Comparison of ENCODE assay signal across 23 cellular contexts in genomic region chr19:57403737-57404537, GRCh38. TPM values are rescaled to one million over a fixed set of nuclear protein-coding genes. Genes with fewer than 3 reads are reported as not detected.
DNase-seq lines count a peak whose midpoint lies in the region; ATAC-seq, FAIRE-seq and TF ChIP-seq lines count a peak whose summit lies in the region.
"Had no signal": no experiment of that assay in that cellular context is flagged by ENCODE, and none has a peak within 500 bp of the region (broad histone marks: within the 10 kb centered on the region; RNA-seq: fewer than 3 reads in every experiment).

No MANE protein-coding gene starts in this region.

- peaks cover 28% of the 10 kb centered on the region for H3K36me3 Mint-ChIP-seq in activated CD4-positive, alpha-beta T cell treated with anti-CD3 and anti-CD28 coated beads for 36 hours (ENCODE audit: low read depth)

- H2BK120ac ChIP-seq in H1 (replicated peaks; ENCODE audit: low read depth, low read length) = no peak overlapping the region

- no peak overlapping the region for H3K9ac ChIP-seq in H1 (replicated peaks in 1 of 4; ENCODE audit: extremely low read depth in 1 of 4, low read depth in 3 of 4, low read length in 3 of 4)

- no peak overlapping the region for H3K4me3 Mint-ChIP-seq in stimulated activated naive CD8-positive, alpha-beta T cell treated with anti-CD3 and anti-CD28 coated beads, Interleukin-15, amount 100 ng/mL, for 72 hours
- H3K4me3 Mint-ChIP-seq in activated CD4-positive, alpha-beta T cell treated with anti-CD3 and anti-CD28 coated beads for 36 hours = no peak overlapping the region
- H3K4me3 Mint-ChIP-seq: CD4-positive, CD25-positive, alpha-beta regulatory T cell; CD8-positive, alpha-beta memory T cell; GM23338; HFFc6; IgD-negative memory B cell had no signal

- no peak overlapping the region for H3K27ac Mint-ChIP-seq in stimulated activated naive CD8-positive, alpha-beta T cell treated with anti-CD3 and anti-CD28 coated beads, Interleukin-15, amount 100 ng/mL, for 72 hours
- no peak overlapping the region for H3K27ac Mint-ChIP-seq in activated CD4-positive, alpha-beta T cell treated with anti-CD3 and anti-CD28 coated beads for 36 hours
- H3K27ac Mint-ChIP-seq: CD4-positive, CD25-positive, alpha-beta regulatory T cell; GM23338; HFFc6; IgD-negative memory B cell had no signal

- 82% methylated on average over 9 of the region's 9 CpGs; no CpG with 5 or more reads in 1 of the 2 experiments for WGBS in H1 (ENCODE audit: extremely low coverage in 1 of 2, insufficient coverage in 1 of 2, insufficient read length in 1 of 2, insufficient replicate concordance in 2 of 2, low coverage in 1 of 2, low lambda C conversion rate in 2 of 2, missing lambda C conversion rate in 1 of 2), 2 experiments

- no peak for TF ChIP-seq POLR2A in H1 (IDR thresholded peaks at IDR 0.05; ENCODE audit: control extremely low read depth in 1 of 2, low read depth in 2 of 2, low read length in 2 of 2)

- no peak for TF ChIP-seq EP300 in H1 (IDR thresholded peaks at IDR 0.05; ENCODE audit: borderline replicate concordance in 1 of 2, low read depth in 2 of 2, low read length in 2 of 2)

- no peak overlapping the region for H3K23ac ChIP-seq in H1 (ENCODE audit: insufficient read length)

- H3K27ac ChIP-seq in H1 (ENCODE audit: low read depth, low read length) = no peak overlapping the region
- H3K27ac ChIP-seq: HL-60 had no signal

- no peaks in the 10 kb centered on the region for H3K27me3 ChIP-seq in H1 (replicated peaks in 1 of 4; ENCODE audit: control insufficient read depth in 3 of 4, extremely low read depth in 1 of 4, insufficient read depth in 3 of 4, low read length in 3 of 4)
- H3K27me3 ChIP-seq: BE2C had no signal

- no peak for TF ChIP-seq CTCF in H1 (IDR thresholded peaks at IDR 0.05; ENCODE audit: control extremely low read depth in 1 of 3, insufficient read depth in 1 of 3, low read depth in 1 of 3, low read length in 3 of 3)

- H2BK20ac ChIP-seq in H1 (ENCODE audit: low read length) = no peak overlapping the region

- H3K14ac ChIP-seq in H1 (ENCODE audit: insufficient read length) = no peak overlapping the region

- H3K4me2 ChIP-seq in H1 (ENCODE audit: insufficient read depth in 1 of 2, low read depth in 2 of 2, low read length in 2 of 2) = no peak overlapping the region
- H3K4me2 ChIP-seq: GM23338 had no signal

- no peak overlapping the region for H3K4me3 ChIP-seq in H1 (ENCODE audit: extremely low read depth in 1 of 4, insufficient read depth in 2 of 4, low read depth in 3 of 4, low read length in 4 of 4)
- H3K4me3 ChIP-seq: GM23338 had no signal

- no peak overlapping the region for H2BK12ac ChIP-seq in H1 (ENCODE audit: low read depth, low read length)

- POLR2A ChIA-PET in H1 (lab: Charles Lee; ENCODE audit: partially characterized antibody) = interaction anchor here (1.7 kb wide), 1 partner anchor 30 kb away, joined by 7 read pairs; no protein-coding TSS in a partner anchor
- POLR2A ChIA-PET in activated CD4-positive, alpha-beta T cell treated with anti-CD3 and anti-CD28 coated beads for 36 hours (lab: Charles Lee) = interaction anchor here (0.6 kb wide), 1 partner anchor 37 kb away, joined by 3 read pairs; no protein-coding TSS in a partner anchor

- H3K9me3 ChIP-seq in H1 (ENCODE audit: insufficient read depth in 2 of 2, low read depth in 1 of 2, low read length in 1 of 2) = no peaks in the 10 kb centered on the region
- H3K9me3 ChIP-seq: BE2C had no signal

- peak; percentile 37 for ATAC-seq in stimulated activated naive CD8-positive, alpha-beta T cell treated with anti-CD3 and anti-CD28 coated beads, Interleukin-15, Interleukin-2, amounts not matched to agents 100 U/mL and 50 U/mL, for 24 hours
- ATAC-seq in stimulated activated naive CD8-positive, alpha-beta T cell treated with anti-CD3 and anti-CD28 coated beads, Interleukin-15, amount 100 ng/mL, for 72 hours = no peak
- ATAC-seq in GM21737 (IDR thresholded peaks at IDR 0.05; ENCODE audit: unreplicated experiment) = no peak
- ATAC-seq in activated CD4-positive, alpha-beta T cell treated with anti-CD3 and anti-CD28 coated beads for 36 hours = no peak
- ATAC-seq: GM23338, HCT116 had no signal

- no peak overlapping the region for H2AK5ac ChIP-seq in H1 (ENCODE audit: low read depth, low read length)

- H3K18ac ChIP-seq in H1 (ENCODE audit: extremely low read depth, low read length) = no peak overlapping the region

- peaks cover 0 to 3% (median 0%) of the 10 kb centered on the region in 4 experiments; a peak in 1 of 7 replicates for H3K4me1 ChIP-seq in H1 (replicated peaks in 1 of 4; ENCODE audit: control insufficient read depth in 3 of 4, insufficient read depth in 4 of 4, low read length in 3 of 4)
- H3K4me1 ChIP-seq: BE2C had no signal

- no peaks in the 10 kb centered on the region for H3K23me2 ChIP-seq in H1 (ENCODE audit: low read depth, low read length)

- TF ChIP-seq RAD21 in H1 (IDR thresholded peaks at IDR 0.05 in 1 of 2, conservative IDR thresholded peaks at IDR 0.05 in 1 of 2; ENCODE audit: low read depth in 2 of 2, low read length in 2 of 2) = no peak

- no peaks in the 10 kb centered on the region; the same call in 1 of the 2 replicates for H3K79me1 ChIP-seq in H1 (ENCODE audit: low read depth, low read length)

- CTCF ChIA-PET in H1 (lab: Charles Lee; ENCODE audit: partially characterized antibody) = interaction anchor here (0.5 to 0.9 kb wide), 3 partner anchors 10 to 182 kb away, joined by 3 to 4 read pairs (median 3); no protein-coding TSS in a partner anchor
- CTCF ChIA-PET in activated CD4-positive, alpha-beta T cell treated with anti-CD3 and anti-CD28 coated beads for 36 hours (lab: Charles Lee) = interaction anchor here (0.6 to 0.8 kb wide), 2 partner anchors 53 to 552 kb away, joined by 3 read pairs; partner anchors contain the start of gene ZNF304

- no peaks in the 10 kb centered on the region for H3K27me3 Mint-ChIP-seq in stimulated activated naive CD8-positive, alpha-beta T cell treated with anti-CD3 and anti-CD28 coated beads, Interleukin-15, amount 100 ng/mL, for 72 hours
- H3K27me3 Mint-ChIP-seq in activated CD4-positive, alpha-beta T cell treated with anti-CD3 and anti-CD28 coated beads for 36 hours = no peaks in the 10 kb centered on the region
- H3K27me3 Mint-ChIP-seq: CD4-positive, CD25-positive, alpha-beta regulatory T cell; CD8-positive, alpha-beta memory T cell; IgD-negative memory B cell had no signal

- no peak overlapping the region for H4K91ac ChIP-seq in H1 (replicated peaks; ENCODE audit: insufficient read length, low read length)

- H3K4me1 Mint-ChIP-seq in stimulated activated naive CD8-positive, alpha-beta T cell treated with anti-CD3 and anti-CD28 coated beads, Interleukin-15, amount 100 ng/mL, for 72 hours = peaks cover 7% of the 10 kb centered on the region
- H3K4me1 Mint-ChIP-seq in activated CD4-positive, alpha-beta T cell treated with anti-CD3 and anti-CD28 coated beads for 36 hours = peaks cover 2% of the 10 kb centered on the region
- H3K4me1 Mint-ChIP-seq: GM23338 had no signal

- no peak for FAIRE-seq in H1 (lab: Jason Lieb, UNC)
- FAIRE-seq: A204.1, GM12892, GM18507 had no signal

- 0 out of 2 replicates have a peak overlapping the region, but pooled peaks have one; percentile 14 for H4K8ac ChIP-seq in H1 (ENCODE audit: extremely low read depth, insufficient read depth, low read length)

- no peaks in the 10 kb centered on the region for H4K20me1 ChIP-seq in H1 (replicated peaks in 1 of 2; ENCODE audit: control insufficient read depth in 1 of 2, insufficient read depth in 2 of 2, low read length in 2 of 2)

- H3K56ac ChIP-seq in H1 (replicated peaks; ENCODE audit: insufficient read length, low read depth, low read length) = no peak overlapping the region

- no peak overlapping the region for H3K4ac ChIP-seq in H1 (replicated peaks; ENCODE audit: insufficient read length, low read depth, low read length)

- no peak overlapping the region for H4K5ac ChIP-seq in H1 (ENCODE audit: insufficient read length, low read depth, low read length)

- peaks cover 16 to 28% of the 10 kb centered on the region in 2 donors for H3K9me3 Mint-ChIP-seq in stimulated activated naive CD8-positive, alpha-beta T cell treated with anti-CD3 and anti-CD28 coated beads, Interleukin-15, amount 100 ng/mL, for 72 hours
- peaks cover 17% of the 10 kb centered on the region for H3K9me3 Mint-ChIP-seq in activated CD4-positive, alpha-beta T cell treated with anti-CD3 and anti-CD28 coated beads for 36 hours (ENCODE audit: low read depth)

- no peak overlapping the region for H2AFZ ChIP-seq in H1 (ENCODE audit: low read length)
- H2AFZ ChIP-seq: GM23338 had no signal

- no peaks in the 10 kb centered on the region for H3K79me2 ChIP-seq in H1 (ENCODE audit: control insufficient read depth in 1 of 2, insufficient read depth in 2 of 2, low read length in 2 of 2)

- peaks cover 0 to 8% (median 4%) of the 10 kb centered on the region in 4 experiments; a peak in 5 of 8 replicates for H3K36me3 ChIP-seq in H1 (ENCODE audit: control insufficient read depth in 2 of 4, insufficient read depth in 4 of 4, low read length in 3 of 4)

- intact Hi-C loops in activated CD4-positive, alpha-beta T cell treated with anti-CD3 and anti-CD28 coated beads for 36 hours (cut with DNase I, micrococcal nuclease) = no loop called here

- no peak overlapping the region for H2BK5ac ChIP-seq in H1 (ENCODE audit: low read depth, low read length)

- H2BK15ac ChIP-seq in H1 (ENCODE audit: low read length) = no peak overlapping the region

- DNase-seq in stimulated activated naive CD8-positive, alpha-beta T cell treated with anti-CD3 and anti-CD28 coated beads, Interleukin-15, Interleukin-2, amounts not matched to agents 100 U/mL and 50 U/mL, for 24 hours = no peak
- DNase-seq in stimulated activated naive CD8-positive, alpha-beta T cell treated with anti-CD3 and anti-CD28 coated beads, Interleukin-15, amount 100 ng/mL, for 72 hours = no peak
- no peak for DNase-seq in H1 (ENCODE audit: low read depth in 1 of 2, low spot score in 2 of 2)
- DNase-seq in activated CD4-positive, alpha-beta T cell treated with anti-CD3 and anti-CD28 coated beads for 36 hours = no peak
- DNase-seq: ACHN; BE2C; C1 segment of cervical spinal cord; CD4-positive, CD25-positive, alpha-beta regulatory T cell; CD8-positive, alpha-beta memory T cell; COR-L47; DMS 273 treated with DMSO at 0.1 percent for 48 hours; GDM1; H7; HFFc6; KBM-7 had no signal

RNA-seq across cellular contexts. Expression of gene ZNF17, which starts 7.0 kb away (rescaled TPM):
- 7.9 and 10.2 TPM in 2 replicates for total RNA-seq in H1 (2021; fragmentation: NEBNext Ultra II Directional; extraction: Animal tissue kit (Norgen Biotek cat#: 25700))
- polyA plus RNA-seq in H1 (2011; rRNA removed) = 3.8 and 3.9 TPM in 2 replicates
- polyA plus RNA-seq in H1 (2011; cell fraction: cytosol; rRNA removed) = 6.5 TPM
- polyA plus RNA-seq in H1 (2011; cell fraction: nucleus; rRNA removed) = 6.3 TPM
- 4.2 to 6.3 TPM (median 5.8 TPM) in 4 replicates for polyA plus RNA-seq in H1 (2012, experiment 1 of 2)
- polyA plus RNA-seq in H1 (2012, experiment 2 of 2) = 1.1 TPM
- 5.3 TPM for polyA plus RNA-seq in H1 (2013, experiment 1 of 2)
- polyA plus RNA-seq in H1 (2013, experiment 2 of 2) = 4.4 TPM
- 13.0 and 20.9 TPM in 2 replicates for polyA minus RNA-seq in H1 (2011; rRNA and poly(A)+ RNA removed)
- polyA minus RNA-seq in H1 (2011; cell fraction: cytosol; rRNA and poly(A)+ RNA removed) = 4.9 TPM
- 18.9 TPM for polyA minus RNA-seq in H1 (2011; cell fraction: nucleus; rRNA and poly(A)+ RNA removed)
- total RNA-seq in activated CD4-positive, alpha-beta T cell treated with anti-CD3 and anti-CD28 coated beads for 36 hours = 1 to 10 TPM; 6.4 to 8.3 TPM

RNA-seq across cellular contexts. Expression of gene ZNF548, which starts 14.3 kb away (rescaled TPM):
- 8.9 and 9.9 TPM in 2 replicates for total RNA-seq in H1 (2021; fragmentation: NEBNext Ultra II Directional; extraction: Animal tissue kit (Norgen Biotek cat#: 25700))
- 7.4 TPM in 2 replicates for polyA plus RNA-seq in H1 (2011; rRNA removed)
- polyA plus RNA-seq in H1 (2011; cell fraction: cytosol; rRNA removed) = 9.1 TPM
- 8.3 TPM for polyA plus RNA-seq in H1 (2011; cell fraction: nucleus; rRNA removed)
- polyA plus RNA-seq in H1 (2012, experiment 1 of 2) = 6.1 to 9.0 TPM (median 8.1 TPM) in 4 replicates
- polyA plus RNA-seq in H1 (2012, experiment 2 of 2) = 1.0 TPM
- polyA plus RNA-seq in H1 (2013, experiment 1 of 2) = 3.8 TPM
- polyA plus RNA-seq in H1 (2013, experiment 2 of 2) = 3.8 TPM
- 18.5 and 24.3 TPM in 2 replicates for polyA minus RNA-seq in H1 (2011; rRNA and poly(A)+ RNA removed)
- 6.2 TPM for polyA minus RNA-seq in H1 (2011; cell fraction: cytosol; rRNA and poly(A)+ RNA removed)
- 5.0 TPM for polyA minus RNA-seq in H1 (2011; cell fraction: nucleus; rRNA and poly(A)+ RNA removed)
- 10 to 100 TPM; 15.1 to 20.3 TPM for total RNA-seq in activated CD4-positive, alpha-beta T cell treated with anti-CD3 and anti-CD28 coated beads for 36 hours

RNA-seq across cellular contexts. Expression of gene ZNF749, which starts 31.2 kb away (rescaled TPM):
- total RNA-seq in H1 (2021; fragmentation: NEBNext Ultra II Directional; extraction: Animal tissue kit (Norgen Biotek cat#: 25700)) = 24.4 and 30.3 TPM in 2 replicates
- 15.2 and 20.4 TPM in 2 replicates for polyA plus RNA-seq in H1 (2011; rRNA removed)
- 19.3 TPM for polyA plus RNA-seq in H1 (2011; cell fraction: cytosol; rRNA removed)
- polyA plus RNA-seq in H1 (2011; cell fraction: nucleus; rRNA removed) = 26.8 TPM
- 17.4 to 18.3 TPM (median 18.1 TPM) in 4 replicates for polyA plus RNA-seq in H1 (2012, experiment 1 of 2)
- polyA plus RNA-seq in H1 (2012, experiment 2 of 2) = 13.4 TPM
- 26.0 TPM for polyA plus RNA-seq in H1 (2013, experiment 1 of 2)
- 26.6 TPM for polyA plus RNA-seq in H1 (2013, experiment 2 of 2)
- 30.4 and 45.7 TPM in 2 replicates for polyA minus RNA-seq in H1 (2011; rRNA and poly(A)+ RNA removed)
- 20.7 TPM for polyA minus RNA-seq in H1 (2011; cell fraction: cytosol; rRNA and poly(A)+ RNA removed)
- 35.9 TPM for polyA minus RNA-seq in H1 (2011; cell fraction: nucleus; rRNA and poly(A)+ RNA removed)
- total RNA-seq in activated CD4-positive, alpha-beta T cell treated with anti-CD3 and anti-CD28 coated beads for 36 hours = 10 to 100 TPM; 10.6 to 17.9 TPM

RNA-seq across cellular contexts. Expression of gene TRAPPC2B, which starts 40.6 kb away (rescaled TPM):
- 7.9 and 8.7 TPM in 2 replicates for total RNA-seq in H1 (2021; fragmentation: NEBNext Ultra II Directional; extraction: Animal tissue kit (Norgen Biotek cat#: 25700))
- 18.3 and 28.3 TPM in 2 replicates for polyA plus RNA-seq in H1 (2011; rRNA removed)
- 16.4 TPM for polyA plus RNA-seq in H1 (2011; cell fraction: cytosol; rRNA removed)
- 5.5 TPM for polyA plus RNA-seq in H1 (2011; cell fraction: nucleus; rRNA removed)
- 10.1 to 14.1 TPM (median 10.9 TPM) in 4 replicates for polyA plus RNA-seq in H1 (2012, experiment 1 of 2)
- 15.4 TPM for polyA plus RNA-seq in H1 (2012, experiment 2 of 2)
- polyA plus RNA-seq in H1 (2013, experiment 1 of 2) = 13.4 TPM
- polyA plus RNA-seq in H1 (2013, experiment 2 of 2) = 13.3 TPM
- polyA minus RNA-seq in H1 (2011; rRNA and poly(A)+ RNA removed) = 4.5 and 6.6 TPM in 2 replicates
- polyA minus RNA-seq in H1 (2011; cell fraction: cytosol; rRNA and poly(A)+ RNA removed) = 5.1 TPM
- polyA minus RNA-seq in H1 (2011; cell fraction: nucleus; rRNA and poly(A)+ RNA removed) = 1.6 TPM
- 1 to 10 TPM; 3.2 to 6.1 TPM for total RNA-seq in activated CD4-positive, alpha-beta T cell treated with anti-CD3 and anti-CD28 coated beads for 36 hours

RNA-seq across cellular contexts. Expression of gene ZNF547, which starts 40.6 kb away (rescaled TPM):
- total RNA-seq in H1 (2021; fragmentation: NEBNext Ultra II Directional; extraction: Animal tissue kit (Norgen Biotek cat#: 25700)) = 2.0 and 2.1 TPM in 2 replicates
- 1.1 TPM in 2 replicates for polyA plus RNA-seq in H1 (2011; rRNA removed)
- polyA plus RNA-seq in H1 (2011; cell fraction: cytosol; rRNA removed) = 0.93 TPM
- 1.3 TPM for polyA plus RNA-seq in H1 (2011; cell fraction: nucleus; rRNA removed)
- polyA plus RNA-seq in H1 (2012, experiment 1 of 2) = 1.2 to 1.8 TPM (median 1.4 TPM) in 4 replicates
- 0.07 TPM for polyA plus RNA-seq in H1 (2012, experiment 2 of 2)
- polyA plus RNA-seq in H1 (2013, experiment 1 of 2) = 0.87 TPM
- 0.79 TPM for polyA plus RNA-seq in H1 (2013, experiment 2 of 2)
- polyA minus RNA-seq in H1 (2011; rRNA and poly(A)+ RNA removed) = 2.8 and 5.1 TPM in 2 replicates
- polyA minus RNA-seq in H1 (2011; cell fraction: cytosol; rRNA and poly(A)+ RNA removed) = 3.2 TPM
- polyA minus RNA-seq in H1 (2011; cell fraction: nucleus; rRNA and poly(A)+ RNA removed) = 1.4 TPM
- 1 to 10 TPM; 1.5 to 1.7 TPM for total RNA-seq in activated CD4-positive, alpha-beta T cell treated with anti-CD3 and anti-CD28 coated beads for 36 hours
